ENCODE assay signal across 29 cellular contexts in genomic region chr22:50606561-50607365, GRCh38. TPM values are rescaled to one million over a fixed set of nuclear protein-coding genes. Genes with fewer than 3 reads are reported as not detected.
"Had no signal": no experiment of that assay in that cellular context is flagged by ENCODE, and none has a peak within 500 bp of the region (broad histone marks: within the 10 kb centered on the region; RNA-seq: fewer than 3 reads in every experiment).

No MANE protein-coding gene starts in this region.

- H3K9me3 ChIP-seq: ascending aorta, esophagus squamous epithelium, gastrocnemius medialis, sigmoid colon, testis had no signal

- H2AFZ ChIP-seq: parathyroid adenoma had no signal

- H3K4me3 ChIP-seq: ascending aorta, dorsolateral prefrontal cortex, esophagus squamous epithelium, gastrocnemius medialis, lung, sigmoid colon, SJCRH30, smooth muscle cell, testis had no signal

- H3K4me2 ChIP-seq: smooth muscle cell had no signal

- H3K4me1 ChIP-seq: ascending aorta, gastrocnemius medialis, parathyroid adenoma, sigmoid colon, testis had no signal

- ATAC-seq: activated naive CD4-positive, alpha-beta T cell treated with anti-CD3 and anti-CD28 coated beads, Interleukin-2, amount 50 U/mL, for 72 hours; gastrocnemius medialis; left colon had no signal

- H3K27me3 ChIP-seq: testis had no signal

- H3K36me3 Mint-ChIP-seq: naive B cell, WTC11 had no signal

- H3K27ac ChIP-seq: ascending aorta, brain microvascular endothelial cell, esophagus squamous epithelium, gastrocnemius medialis, parathyroid adenoma, sigmoid colon, SJCRH30, testis had no signal

- H3K9me3 Mint-ChIP-seq: activated naive CD4-positive, alpha-beta T cell treated with anti-CD3 and anti-CD28 coated beads, Interleukin-2, amount 50 U/mL, for 72 hours; activated T-cell treated with anti-CD3 and anti-CD28 coated beads, Interleukin-2, amount 50 U/mL, for 72 hours; WTC11 had no signal

- H3K9ac ChIP-seq: parathyroid adenoma had no signal

- H3K36me3 ChIP-seq: ascending aorta, brain microvascular endothelial cell, esophagus squamous epithelium, gastrocnemius medialis, sigmoid colon, SJCRH30 had no signal

- H3K27ac Mint-ChIP-seq: activated naive CD4-positive, alpha-beta T cell treated with anti-CD3 and anti-CD28 coated beads, Interleukin-2, amount 50 U/mL, for 72 hours; activated T-cell treated with anti-CD3 and anti-CD28 coated beads, Interleukin-2, amount 50 U/mL, for 72 hours; naive B cell had no signal

- H3K79me2 ChIP-seq: parathyroid adenoma had no signal

- H3K4me3 Mint-ChIP-seq: activated T-cell treated with anti-CD3 and anti-CD28 coated beads, Interleukin-2, amount 50 U/mL, for 72 hours; WTC11 had no signal

- DNase-seq: activated CD4-positive, alpha-beta T cell treated with anti-CD3 and anti-CD28 coated beads for 4 hours; activated CD4-positive, alpha-beta T cell treated with anti-CD3 and anti-CD28 coated beads, Interleukin-2, amount 50 U/mL, for 48 hours; activated gamma-delta T cell; brain microvascular endothelial cell; central memory CD4-positive, alpha-beta T cell; esophagus squamous epithelium; left colon; naive B cell; SJCRH30; stimulated activated CD4-positive, alpha-beta T cell treated with anti-CD3 and anti-CD28 coated beads, Interleukin-2, amount 100 ng/mL, for 48 hours; stimulated activated naive CD4-positive, alpha-beta T cell; T-helper 1 cell; T-helper 9 cell; testis; trophoblast cell had no signal

RNA-seq across cellular contexts. Expression of gene MAPK8IP2, which starts 6.2 kb away (rescaled TPM):
- total RNA-seq: ascending aorta had no signal

RNA-seq across cellular contexts. Expression of gene SYCE3, which starts 44.0 kb away (rescaled TPM):
- total RNA-seq: activated CD8-positive, alpha-beta memory T cell treated with anti-CD3 and anti-CD28 coated beads for 36 hours; ascending aorta; gastrocnemius medialis; lung; mesenteric fat pad; mucosa of gallbladder; sigmoid colon; SJCRH30; smooth muscle cell had no signal
- polyA plus RNA-seq: adipose tissue, sigmoid colon, smooth muscle cell had no signal
